In genomic region chrX:130136497-130136896, GRCh38 we compare ENCODE assay signal across 27 cellular contexts. TPM values are rescaled to one million over a fixed set of nuclear protein-coding genes. Genes with fewer than 3 reads are reported as not detected.
"Had no signal": no experiment of that assay in that cellular context is flagged by ENCODE, and none has a peak within 500 bp of the region (broad histone marks: within the 10 kb centered on the region; RNA-seq: fewer than 3 reads in every experiment).

No MANE protein-coding gene starts in this region.

- H3K4me2 ChIP-seq: hepatocyte, smooth muscle cell had no signal

- H3K27me3 Mint-ChIP-seq: naive B cell; stimulated activated memory B cell treated with anti-CD40 and anti-IgM and Interleukin-4, amounts not matched to agents 10 μg/mL and 1 μg/mL and 100 μg/mL, for 72 hours had no signal

- H3K27me3 ChIP-seq: heart right ventricle, hepatocyte, left lung, right atrium auricular region, right lobe of liver, suprapubic skin, tibial artery, uterus had no signal

- H3K27ac ChIP-seq: heart right ventricle, hepatocyte, left lung, lower lobe of right lung, parathyroid adenoma, psoas muscle, right atrium auricular region, right lobe of liver, suprapubic skin, thoracic aorta, tibial artery had no signal

- H3K4me3 ChIP-seq: heart right ventricle, hepatocyte, left lung, lower lobe of right lung, psoas muscle, right atrium auricular region, right lobe of liver, smooth muscle cell, suprapubic skin, thoracic aorta, tibial artery, uterus had no signal

- H3K9me3 ChIP-seq: heart right ventricle, left lung, lower lobe of right lung, psoas muscle, right atrium auricular region, right lobe of liver, suprapubic skin, thoracic aorta, tibial artery, uterus had no signal

- H3K27ac Mint-ChIP-seq: naive B cell; natural killer cell; stimulated activated memory B cell treated with anti-CD40 and anti-IgM and Interleukin-4, amounts not matched to agents 10 μg/mL and 1 μg/mL and 100 μg/mL, for 72 hours had no signal

- H3K36me3 Mint-ChIP-seq: natural killer cell had no signal

- H3K9me3 Mint-ChIP-seq: naive B cell; natural killer cell; stimulated activated memory B cell treated with anti-CD40 and anti-IgM and Interleukin-4, amounts not matched to agents 10 μg/mL and 1 μg/mL and 100 μg/mL, for 72 hours had no signal

- H3K4me1 ChIP-seq: left lung, lower lobe of right lung, parathyroid adenoma, psoas muscle, right atrium auricular region, right lobe of liver, suprapubic skin, tibial artery, uterus had no signal

- H3K4me1 Mint-ChIP-seq: naive B cell; natural killer cell; stimulated activated memory B cell treated with anti-CD40 and anti-IgM and Interleukin-4, amounts not matched to agents 10 μg/mL and 1 μg/mL and 100 μg/mL, for 72 hours had no signal

- H3K36me3 ChIP-seq: uterus had no signal

- ATAC-seq: heart right ventricle; left lung; psoas muscle; stimulated activated memory B cell treated with anti-CD40 and anti-IgM and Interleukin-4, amounts not matched to agents 10 μg/mL and 1 μg/mL and 100 μg/mL, for 72 hours had no signal

- H3K4me3 Mint-ChIP-seq: naive B cell; natural killer cell; stimulated activated memory B cell treated with anti-CD40 and anti-IgM and Interleukin-4, amounts not matched to agents 10 μg/mL and 1 μg/mL and 100 μg/mL, for 72 hours had no signal

- H3K9ac ChIP-seq: parathyroid adenoma had no signal

- DNase-seq: heart right ventricle; islet precursor cell; left cardiac atrium; left lung; lower lobe of right lung; mammary epithelial cell; mesenchymal stem cell; naive B cell; natural killer cell; psoas muscle; right lobe of liver; stimulated activated CD4-positive, alpha-beta T cell treated with anti-CD3 and anti-CD28 coated beads, Interleukin-1b, Interleukin-23, amount 100 ng/mL, for 48 hours; stimulated activated CD4-positive, alpha-beta T cell treated with anti-CD3 and anti-CD28 coated beads, Interleukin-2, amount 100 ng/mL, for 48 hours; stimulated activated CD4-positive, alpha-beta T cell treated with anti-CD3 and anti-CD28 coated beads, Interleukin-4, amount 100 ng/mL, for 4 hours; stimulated activated CD8-positive, alpha-beta memory T cell treated with anti-CD3 and anti-CD28 coated beads, Interleukin-4, amount 100 ng/mL, for 48 hours; stimulated activated naive CD4-positive, alpha-beta T cell treated with Interleukin-2 at 50 U/mL for 16 hours; tibial artery; trophoblast cell; uterus had no signal

- H2AFZ ChIP-seq: hepatocyte, parathyroid adenoma had no signal

RNA-seq across cellular contexts. Expression of gene ELF4, which starts 26.2 kb away (rescaled TPM):
- polyA plus RNA-seq: neural cell had no signal

RNA-seq across cellular contexts. Expression of gene RAB33A, which starts 35.3 kb away (rescaled TPM):
- total RNA-seq: mammary epithelial cell, suprapubic skin, thoracic aorta had no signal
